ENCODE assay signal across 1 cellular context in the genomic region with DNA sequence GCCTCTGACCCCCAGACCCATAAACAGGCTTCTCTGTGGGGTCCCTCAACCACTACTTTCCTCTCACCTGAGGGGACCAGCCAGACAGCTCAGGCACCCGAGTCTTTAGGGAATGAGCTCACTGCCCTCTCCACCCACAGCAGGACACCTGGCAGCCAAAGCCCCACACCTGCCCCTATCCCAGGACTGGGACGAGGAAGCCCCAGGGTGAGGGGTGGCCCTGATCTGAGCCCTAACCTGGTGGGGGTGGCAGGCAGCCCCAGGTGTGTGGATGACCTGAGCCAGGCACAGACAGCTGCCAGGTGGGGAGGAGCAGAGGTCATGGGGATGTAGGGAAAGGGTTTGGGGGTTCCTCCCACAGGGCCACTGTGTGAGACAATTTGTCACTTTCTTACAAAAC.
TF ChIP-seq lines count a peak whose summit lies in the region.

No MANE protein-coding gene starts in this region.

TF ChIP-seq in Ishikawa, 13 proteins besides CTCF, POLR2A, EP300 and RAD21:
- TF ChIP-seq ZBTB7A (IDR thresholded peaks at IDR 0.05; ENCODE audit: low read depth) (peak; percentile 82), CREB1 (IDR thresholded peaks at IDR 0.05; ENCODE audit: low read depth) (no peak), YY1 (IDR thresholded peaks at IDR 0.05; ENCODE audit: low read depth) (no peak), EGR1 (IDR thresholded peaks at IDR 0.05) (no peak), TAF1 (IDR thresholded peaks at IDR 0.05; ENCODE audit: low read depth) (no peak), NFIC (IDR thresholded peaks at IDR 0.05) (peak; percentile 82), TEAD4 (IDR thresholded peaks at IDR 0.05) (no peak), FOXM1 (IDR thresholded peaks at IDR 0.05; ENCODE audit: borderline replicate concordance, low read depth) (peak; percentile 69), CEBPB (IDR thresholded peaks at IDR 0.05) (no peak), TCF12 (IDR thresholded peaks at IDR 0.05; ENCODE audit: low read depth) (peak; percentile 98)
- TF ChIP-seq, protein P1, sequence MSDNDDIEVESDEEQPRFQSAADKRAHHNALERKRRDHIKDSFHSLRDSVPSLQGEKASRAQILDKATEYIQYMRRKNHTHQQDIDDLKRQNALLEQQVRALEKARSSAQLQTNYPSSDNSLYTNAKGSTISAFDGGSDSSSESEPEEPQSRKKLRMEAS (IDR thresholded peaks at IDR 0.05) = 0 out of 2 replicates have a peak, but pooled peaks have one; percentile 31
- TF ChIP-seq, protein P2, sequence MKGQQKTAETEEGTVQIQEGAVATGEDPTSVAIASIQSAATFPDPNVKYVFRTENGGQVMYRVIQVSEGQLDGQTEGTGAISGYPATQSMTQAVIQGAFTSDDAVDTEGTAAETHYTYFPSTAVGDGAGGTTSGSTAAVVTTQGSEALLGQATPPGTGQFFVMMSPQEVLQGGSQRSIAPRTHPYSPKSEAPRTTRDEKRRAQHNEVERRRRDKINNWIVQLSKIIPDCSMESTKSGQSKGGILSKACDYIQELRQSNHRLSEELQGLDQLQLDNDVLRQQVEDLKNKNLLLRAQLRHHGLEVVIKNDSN (IDR thresholded peaks at IDR 0.05) = no peak
- TF ChIP-seq, protein P3, sequence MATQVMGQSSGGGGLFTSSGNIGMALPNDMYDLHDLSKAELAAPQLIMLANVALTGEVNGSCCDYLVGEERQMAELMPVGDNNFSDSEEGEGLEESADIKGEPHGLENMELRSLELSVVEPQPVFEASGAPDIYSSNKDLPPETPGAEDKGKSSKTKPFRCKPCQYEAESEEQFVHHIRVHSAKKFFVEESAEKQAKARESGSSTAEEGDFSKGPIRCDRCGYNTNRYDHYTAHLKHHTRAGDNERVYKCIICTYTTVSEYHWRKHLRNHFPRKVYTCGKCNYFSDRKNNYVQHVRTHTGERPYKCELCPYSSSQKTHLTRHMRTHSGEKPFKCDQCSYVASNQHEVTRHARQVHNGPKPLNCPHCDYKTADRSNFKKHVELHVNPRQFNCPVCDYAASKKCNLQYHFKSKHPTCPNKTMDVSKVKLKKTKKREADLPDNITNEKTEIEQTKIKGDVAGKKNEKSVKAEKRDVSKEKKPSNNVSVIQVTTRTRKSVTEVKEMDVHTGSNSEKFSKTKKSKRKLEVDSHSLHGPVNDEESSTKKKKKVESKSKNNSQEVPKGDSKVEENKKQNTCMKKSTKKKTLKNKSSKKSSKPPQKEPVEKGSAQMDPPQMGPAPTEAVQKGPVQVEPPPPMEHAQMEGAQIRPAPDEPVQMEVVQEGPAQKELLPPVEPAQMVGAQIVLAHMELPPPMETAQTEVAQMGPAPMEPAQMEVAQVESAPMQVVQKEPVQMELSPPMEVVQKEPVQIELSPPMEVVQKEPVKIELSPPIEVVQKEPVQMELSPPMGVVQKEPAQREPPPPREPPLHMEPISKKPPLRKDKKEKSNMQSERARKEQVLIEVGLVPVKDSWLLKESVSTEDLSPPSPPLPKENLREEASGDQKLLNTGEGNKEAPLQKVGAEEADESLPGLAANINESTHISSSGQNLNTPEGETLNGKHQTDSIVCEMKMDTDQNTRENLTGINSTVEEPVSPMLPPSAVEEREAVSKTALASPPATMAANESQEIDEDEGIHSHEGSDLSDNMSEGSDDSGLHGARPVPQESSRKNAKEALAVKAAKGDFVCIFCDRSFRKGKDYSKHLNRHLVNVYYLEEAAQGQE (IDR thresholded peaks at IDR 0.05; ENCODE audit: low read depth) = no peak
